In genomic region chr20:56730003-56730402, GRCh38 we compare ENCODE assay signal across 16 cellular contexts.
A peak's percentile ranks its signal among the peaks of the same experiment; 100 is the strongest.
DNase-seq lines count a peak whose midpoint lies in the region; ATAC-seq, FAIRE-seq and TF ChIP-seq lines count a peak whose summit lies in the region.
"Had no signal": no experiment of that assay in that cellular context is flagged by ENCODE, and none has a peak within 500 bp of the region (broad histone marks: within the 10 kb centered on the region; RNA-seq: fewer than 3 reads in every experiment).

No MANE protein-coding gene starts in this region.

- H3K9me1 ChIP-seq in K562 (ENCODE audit: control insufficient read depth, insufficient read depth, low read length), result no peaks in the 10 kb centered on the region

- H3K27me3 ChIP-seq in H7 (ENCODE audit: control insufficient read depth, insufficient read depth, low read length) (no peaks in the 10 kb centered on the region), K562 (ENCODE audit: control insufficient read depth in 2 of 2, insufficient read depth in 2 of 2, low read length in 2 of 2) (peaks cover 0 to under 1% of the 10 kb centered on the region in 2 experiments; a peak in 2 of 5 replicates), testis (no peaks in the 10 kb centered on the region)
- H3K27me3 ChIP-seq: BLaER1 treated with 17β-estradiol and CSF1 and Interleukin-3, amounts not matched to agents 10 nM and 100 nM had no signal

- CTCF ChIA-PET in K562 (lab: Yijun Ruan, JAX; ENCODE audit: low intra/inter-chr PET ratio), result no interaction called here

- H2AFZ ChIP-seq in K562 (ENCODE audit: low read depth, low read length), result no peak overlapping the region

- H3K9me3 ChIP-seq in K562 (replicated peaks; ENCODE audit: control insufficient read depth, insufficient read depth, low read depth, low read length) (no peaks in the 10 kb centered on the region), testis (no peaks in the 10 kb centered on the region)
- H3K9me3 ChIP-seq: BLaER1 treated with 17β-estradiol and CSF1 and Interleukin-3, amounts not matched to agents 10 nM and 100 nM had no signal

- POLR2A ChIA-PET in K562 (lab: Yijun Ruan, JAX), result interaction anchor here (0.7 kb wide), 1 partner anchor 31 kb away, joined by 3 read pairs; no protein-coding TSS in a partner anchor

- intact Hi-C loops in K562 (cut with micrococcal nuclease) (no loop called here), testis (cut with DNase I; ENCODE audit: low total_unique reads) (no loop called here)

- no peak for FAIRE-seq in K562 (lab: Jason Lieb, UNC)
- no peak for FAIRE-seq in H54 (lab: Jason Lieb, UNC)
- FAIRE-seq: G401.6, GM12891, HepG2 had no signal

- TF ChIP-seq RAD21 in K562 (CRISPR knock-in tag; conservative IDR thresholded peaks at IDR 0.05 in 1 of 2, IDR thresholded peaks at IDR 0.05 in 1 of 2), result no peak

- ATAC-seq in K562 (peak; percentile 72), HG03175 (IDR thresholded peaks at IDR 0.05; ENCODE audit: unreplicated experiment) (no peak)
- ATAC-seq: HepG2 had no signal

- no peak for TF ChIP-seq EP300 in K562 (IDR thresholded peaks at IDR 0.05; ENCODE audit: low read length)

- H3K27ac ChIP-seq in K562 (ENCODE audit: extremely low read depth, low read depth, low read length) (no peak overlapping the region), testis (no peak overlapping the region)
- H3K27ac ChIP-seq: BLaER1 treated with 17β-estradiol and CSF1 and Interleukin-3, amounts not matched to agents 10 nM and 100 nM had no signal

- H3K9ac ChIP-seq in K562 (ENCODE audit: insufficient read depth in 1 of 2, low read depth in 2 of 2, low read length in 2 of 2), result no peak overlapping the region
- H3K9ac ChIP-seq: BLaER1 treated with 17β-estradiol and CSF1 and Interleukin-3, amounts not matched to agents 10 nM and 100 nM had no signal

- no peak overlapping the region for H3K4me3 ChIP-seq in H7 (ENCODE audit: insufficient read depth, low read depth, low read length)
- no peak overlapping the region for H3K4me3 ChIP-seq in K562
- peak overlapping the region in 1 of 2 donors; percentile 2 for H3K4me3 ChIP-seq in testis
- H3K4me3 ChIP-seq: BLaER1 treated with 17β-estradiol and CSF1 and Interleukin-3, amounts not matched to agents 10 nM and 100 nM had no signal

- H3K79me2 ChIP-seq in K562 (ENCODE audit: control insufficient read depth, insufficient read depth, low read length), result no peaks in the 10 kb centered on the region

- TF ChIP-seq CTCF in K562 (IDR thresholded peaks at IDR 0.05 in 2 of 3, conservative IDR thresholded peaks at IDR 0.05 in 1 of 3; ENCODE audit: insufficient read depth in 2 of 3, low read depth in 1 of 3, low read length in 3 of 3), result no peak
- TF ChIP-seq CTCF in testis (IDR thresholded peaks at IDR 0.05), result no peak

- no peak for TF ChIP-seq POLR2A in K562 (conservative IDR thresholded peaks at IDR 0.05)
- no peak for TF ChIP-seq POLR2A in testis (IDR thresholded peaks at IDR 0.05)
- TF ChIP-seq POLR2A in H54 (IDR thresholded peaks at IDR 0.05; ENCODE audit: low read depth, low read length), result no peak

- in situ Hi-C loops in K562 (cut with MboI), result no loop called here

- H3K4me1 ChIP-seq in K562 (replicated peaks in 1 of 2; ENCODE audit: control insufficient read depth in 2 of 2, insufficient read depth in 2 of 2, low read length in 2 of 2) (no peaks in the 10 kb centered on the region), testis (no peaks in the 10 kb centered on the region)
- H3K4me1 ChIP-seq: BLaER1 treated with 17β-estradiol and CSF1 and Interleukin-3, amounts not matched to agents 10 nM and 100 nM had no signal

- H3K4me2 ChIP-seq in K562 (ENCODE audit: insufficient read depth, low read length), result no peak overlapping the region
- H3K4me2 ChIP-seq: BLaER1 treated with 17β-estradiol and CSF1 and Interleukin-3, amounts not matched to agents 10 nM and 100 nM had no signal

- H4K20me1 ChIP-seq in K562 (replicated peaks; ENCODE audit: control insufficient read depth, insufficient read depth, low read length), result no peaks in the 10 kb centered on the region
- H4K20me1 ChIP-seq: BLaER1 treated with 17β-estradiol and CSF1 and Interleukin-3, amounts not matched to agents 10 nM and 100 nM had no signal

- BruUV-seq in K562 (replicated peaks; lab: Mats Ljungman, UMichigan), result no TSS peak

- 0% methylated on average over 8 of the region's 8 CpGs for WGBS in K562 (ENCODE audit: insufficient coverage, low coverage, missing lambda C conversion rate)
- 69 to 74% methylated on average over 6 to 8 of the region's 8 CpGs for WGBS in testis, 2 donors

- H3K36me3 ChIP-seq in H7 (replicated peaks; ENCODE audit: control insufficient read depth, insufficient read depth, low read length) (no peaks in the 10 kb centered on the region), K562 (ENCODE audit: control insufficient read depth, insufficient read depth, low read length) (no peaks in the 10 kb centered on the region), testis (ENCODE audit: low read depth, missing control alignments) (no peaks in the 10 kb centered on the region)
- H3K36me3 ChIP-seq: BLaER1 treated with 17β-estradiol and CSF1 and Interleukin-3, amounts not matched to agents 10 nM and 100 nM had no signal

- peak; percentile 46 for DNase-seq in H7
- DNase-seq in NAMALWA (ENCODE audit: low spot score), result peak; percentile 11
- DNase-seq in K562 (ENCODE audit: extremely low read depth in 1 of 4, low spot score in 3 of 4), result peak; percentile 5 to 62 (median 60)
- peak; percentile 81 for DNase-seq in testis
- DNase-seq in H54 (ENCODE audit: insufficient read length, low spot score), result no peak
- no peak for DNase-seq in stimulated activated naive CD4-positive, alpha-beta T cell treated with Interleukin-2 at 50 U/mL for 16 hours (lab: John Stamatoyannopoulos, UW)
- DNase-seq: 8988T; ACHN; CD4-positive, CD25-positive, alpha-beta regulatory T cell; H9; Kasumi-1 had no signal

TF ChIP-seq in K562, 482 proteins besides CTCF, POLR2A, EP300 and RAD21:
- TF ChIP-seq SRSF3 (IDR thresholded peaks at IDR 0.05; ENCODE audit: insufficient read depth, low read length) (no peak), NFYB (IDR thresholded peaks at IDR 0.05; ENCODE audit: extremely low read depth, insufficient read length) (peak; percentile 45), USF2 (CRISPR knock-in tag; IDR thresholded peaks at IDR 0.05) (peak; percentile 62), RFX1 (IDR thresholded peaks at IDR 0.05) (peak; percentile 31; the same call in 1 of the 2 replicates), FOS (IDR thresholded peaks at IDR 0.05; ENCODE audit: extremely low read depth, insufficient read length) (peak; percentile 3), USF1 (CRISPR knock-in tag; IDR thresholded peaks at IDR 0.05) (peak; percentile 32; the same call in 1 of the 2 replicates)
- TF ChIP-seq, protein P1, sequence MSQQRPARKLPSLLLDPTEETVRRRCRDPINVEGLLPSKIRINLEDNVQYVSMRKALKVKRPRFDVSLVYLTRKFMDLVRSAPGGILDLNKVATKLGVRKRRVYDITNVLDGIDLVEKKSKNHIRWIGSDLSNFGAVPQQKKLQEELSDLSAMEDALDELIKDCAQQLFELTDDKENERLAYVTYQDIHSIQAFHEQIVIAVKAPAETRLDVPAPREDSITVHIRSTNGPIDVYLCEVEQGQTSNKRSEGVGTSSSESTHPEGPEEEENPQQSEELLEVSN (IDR thresholded peaks at IDR 0.05; ENCODE audit: borderline replicate concordance in 1 of 2, extremely low read depth in 1 of 2, insufficient read depth in 1 of 2, insufficient read length in 1 of 2, low read depth in 1 of 2, low read length in 1 of 2, poor library complexity in 1 of 2, severe bottlenecking in 1 of 2), result peak in 1 of 2 experiments; percentile 21
- TF ChIP-seq, protein P2, sequence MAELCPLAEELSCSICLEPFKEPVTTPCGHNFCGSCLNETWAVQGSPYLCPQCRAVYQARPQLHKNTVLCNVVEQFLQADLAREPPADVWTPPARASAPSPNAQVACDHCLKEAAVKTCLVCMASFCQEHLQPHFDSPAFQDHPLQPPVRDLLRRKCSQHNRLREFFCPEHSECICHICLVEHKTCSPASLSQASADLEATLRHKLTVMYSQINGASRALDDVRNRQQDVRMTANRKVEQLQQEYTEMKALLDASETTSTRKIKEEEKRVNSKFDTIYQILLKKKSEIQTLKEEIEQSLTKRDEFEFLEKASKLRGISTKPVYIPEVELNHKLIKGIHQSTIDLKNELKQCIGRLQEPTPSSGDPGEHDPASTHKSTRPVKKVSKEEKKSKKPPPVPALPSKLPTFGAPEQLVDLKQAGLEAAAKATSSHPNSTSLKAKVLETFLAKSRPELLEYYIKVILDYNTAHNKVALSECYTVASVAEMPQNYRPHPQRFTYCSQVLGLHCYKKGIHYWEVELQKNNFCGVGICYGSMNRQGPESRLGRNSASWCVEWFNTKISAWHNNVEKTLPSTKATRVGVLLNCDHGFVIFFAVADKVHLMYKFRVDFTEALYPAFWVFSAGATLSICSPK (IDR thresholded peaks at IDR 0.05; ENCODE audit: borderline replicate concordance), result no peak

Comparison
In these comparisons a context has a peak if more than half of its experiments do, and no peak if none do; other contexts are left out.
1. DNase-seq: peak in H7 (single experiment), NAMALWA (single experiment), K562 (4 of 4) and testis (single experiment); none in H54 (single experiment) and stimulated activated naive CD4-positive, alpha-beta T cell treated with Interleukin-2 at 50 U/mL for 16 hours (single experiment).